In genomic region chr3:63861306-63861705, GRCh38 we compare ENCODE assay signal across 25 cellular contexts. TPM values are rescaled to one million over a fixed set of nuclear protein-coding genes. Genes with fewer than 3 reads are reported as not detected.
DNase-seq lines count a peak whose midpoint lies in the region; ATAC-seq, FAIRE-seq and TF ChIP-seq lines count a peak whose summit lies in the region.
"Had no signal": no experiment of that assay in that cellular context is flagged by ENCODE, and none has a peak within 500 bp of the region (broad histone marks: within the 10 kb centered on the region; RNA-seq: fewer than 3 reads in every experiment).

No MANE protein-coding gene starts in this region.

- TF ChIP-seq CTCF in HepG2 (CRISPR knock-in tag; IDR thresholded peaks at IDR 0.05), result no peak
- no peak for TF ChIP-seq CTCF in right lobe of liver (IDR thresholded peaks at IDR 0.05)

- 96% methylated on average over 5 of the region's 5 CpGs for WGBS in HepG2 (ENCODE audit: low lambda C conversion rate)
- WGBS in right lobe of liver (ENCODE audit: insufficient coverage, low coverage, low lambda C conversion rate, missing lambda C conversion rate), result 82% methylated on average over 5 of the region's 5 CpGs
- WGBS in iPS DF 6.9 (ENCODE audit: insufficient coverage, insufficient read length), result no CpG with 5 or more reads among the region's 5 CpGs

- peak overlapping the region; percentile 11 for H3K27ac Mint-ChIP-seq in stimulated activated memory B cell treated with anti-CD40 and anti-IgM and Interleukin-4, amounts not matched to agents 10 μg/mL and 1 μg/mL and 100 μg/mL, for 72 hours
- H3K27ac Mint-ChIP-seq: activated CD8-positive, alpha-beta T cell treated with anti-CD3 and anti-CD28 coated beads for 36 hours had no signal

- H3K36me3 ChIP-seq in HepG2 (replicated peaks in 1 of 2; ENCODE audit: control insufficient read depth in 1 of 2, insufficient read depth in 2 of 2, low read length in 2 of 2) (no peaks in the 10 kb centered on the region), right lobe of liver (no peaks in the 10 kb centered on the region), iPS DF 6.9 (ENCODE audit: control insufficient read depth, insufficient read depth, low read length) (no peaks in the 10 kb centered on the region)

- no peaks in the 10 kb centered on the region for H3K36me3 Mint-ChIP-seq in stimulated activated memory B cell treated with anti-CD40 and anti-IgM and Interleukin-4, amounts not matched to agents 10 μg/mL and 1 μg/mL and 100 μg/mL, for 72 hours

- H3K4me3 Mint-ChIP-seq in stimulated activated memory B cell treated with anti-CD40 and anti-IgM and Interleukin-4, amounts not matched to agents 10 μg/mL and 1 μg/mL and 100 μg/mL, for 72 hours, result no peak overlapping the region
- H3K4me3 Mint-ChIP-seq: effector memory CD8-positive, alpha-beta T cell had no signal

- no peak overlapping the region for H2AFZ ChIP-seq in HepG2 (ENCODE audit: low read length)

- no peaks in the 10 kb centered on the region for H3K27me3 Mint-ChIP-seq in stimulated activated memory B cell treated with anti-CD40 and anti-IgM and Interleukin-4, amounts not matched to agents 10 μg/mL and 1 μg/mL and 100 μg/mL, for 72 hours
- H3K27me3 Mint-ChIP-seq: activated CD8-positive, alpha-beta T cell treated with anti-CD3 and anti-CD28 coated beads for 36 hours; effector memory CD8-positive, alpha-beta T cell had no signal

- no peak overlapping the region for H3K27ac ChIP-seq in HepG2 (ENCODE audit: extremely low read length, insufficient read depth, low read length)
- no peak overlapping the region for H3K27ac ChIP-seq in right lobe of liver
- H3K27ac ChIP-seq in iPS DF 6.9 (ENCODE audit: low read length), result no peak overlapping the region
- H3K27ac ChIP-seq: C4-2B, VCaP had no signal

- H3K27me3 ChIP-seq in HepG2 (ENCODE audit: control insufficient read depth in 1 of 2, insufficient read depth in 2 of 2, low read length in 2 of 2) (no peaks in the 10 kb centered on the region; a peak in 1 of 5 replicates), right lobe of liver (no peaks in the 10 kb centered on the region), iPS DF 6.9 (ENCODE audit: control insufficient read depth, insufficient read depth, low read length) (no peaks in the 10 kb centered on the region)

- no peaks in the 10 kb centered on the region for H3K9me3 Mint-ChIP-seq in stimulated activated memory B cell treated with anti-CD40 and anti-IgM and Interleukin-4, amounts not matched to agents 10 μg/mL and 1 μg/mL and 100 μg/mL, for 72 hours
- H3K9me3 Mint-ChIP-seq: activated CD8-positive, alpha-beta T cell treated with anti-CD3 and anti-CD28 coated beads for 36 hours; activated T-cell treated with anti-CD3 and anti-CD28 coated beads, Interleukin-2, amount 50 U/mL, for 4 hours; effector memory CD8-positive, alpha-beta T cell had no signal

- no peak for TF ChIP-seq RAD21 in HepG2 (CRISPR knock-in tag; IDR thresholded peaks at IDR 0.05)

- TF ChIP-seq EP300 in HepG2 (IDR thresholded peaks at IDR 0.05; ENCODE audit: low read depth in 2 of 2, low read length in 2 of 2) (no peak), HepG2 (CRISPR knock-in tag; IDR thresholded peaks at IDR 0.05; ENCODE audit: borderline replicate concordance) (no peak)

- CTCF ChIA-PET in HepG2 (lab: Yijun Ruan, JAX; ENCODE audit: low intra/inter-chr PET ratio, low total read pairs), result no interaction called here

- in situ Hi-C loops in HepG2 (cut with HindIII; ENCODE audit: extremely low pct_ligation_motif_present, low pct_unique_long_range_greater_than_20kb), result loop anchor here (10.0 kb wide), 1 partner anchor 53 kb away; the partner anchor contains the start of gene SCAANT1

- H3K9ac ChIP-seq in HepG2 (ENCODE audit: insufficient read depth, low read depth, low read length), result no peak overlapping the region

- no peaks in the 10 kb centered on the region for H4K20me1 ChIP-seq in HepG2 (ENCODE audit: insufficient read depth, low read length)

- peaks cover 57% of the 10 kb centered on the region for H3K4me1 Mint-ChIP-seq in stimulated activated memory B cell treated with anti-CD40 and anti-IgM and Interleukin-4, amounts not matched to agents 10 μg/mL and 1 μg/mL and 100 μg/mL, for 72 hours

- BruUV-seq in HepG2 (replicated peaks; lab: Mats Ljungman, UMichigan), result no TSS peak

- H3K9me3 ChIP-seq in HepG2 (ENCODE audit: low read length) (no peaks in the 10 kb centered on the region), right lobe of liver (no peaks in the 10 kb centered on the region), iPS DF 6.9 (ENCODE audit: control insufficient read depth, insufficient read depth, low read length) (no peaks in the 10 kb centered on the region)
- H3K9me3 ChIP-seq: HAP-1 had no signal

- no peak for TF ChIP-seq POLR2A in HepG2 (IDR thresholded peaks at IDR 0.05; ENCODE audit: insufficient read depth in 1 of 2, low read depth in 2 of 2, low read length in 2 of 2)
- TF ChIP-seq POLR2A in right lobe of liver (IDR thresholded peaks at IDR 0.05), result no peak

- POLR2A ChIA-PET in HepG2 (lab: Yijun Ruan, JAX), result interaction anchor here (1.8 kb wide), 1 partner anchor 50 kb away, joined by 5 read pairs; no protein-coding TSS in a partner anchor

- no peak for DNase-seq in HepG2 (ENCODE audit: low spot score)
- no peak for DNase-seq in right lobe of liver
- peak; percentile 4 for DNase-seq in NCI-H69 (lab: John Stamatoyannopoulos, UW)
- DNase-seq in iPS DF 6.9 (ENCODE audit: low read depth, low spot score), result peak; percentile 22
- no peak for DNase-seq in left colon
- no peak for DNase-seq in SW480 (ENCODE audit: low spot score)
- no peak for DNase-seq in posterior vena cava (ENCODE audit: low spot score)
- DNase-seq: activated CD8-positive, alpha-beta T cell treated with anti-CD3 and anti-CD28 coated beads for 36 hours; activated T-cell treated with anti-CD3 and anti-CD28 coated beads, Interleukin-2, amount 50 U/mL, for 4 hours; effector memory CD8-positive, alpha-beta T cell; left ventricle myocardium superior; NCI-H1105 treated with DMSO at 0.1 percent for 48 hours; NCI-H2081 treated with DMSO at 0.1 percent for 48 hours; occipital lobe; stimulated activated CD4-positive, alpha-beta T cell treated with anti-CD3 and anti-CD28 coated beads, Interleukin-12 subunit alpha, Interleukin-12 subunit beta, amount 100 ng/mL, for 4 hours; T-helper 2 cell had no signal

- H3K4me3 ChIP-seq in HepG2 (replicated peaks in 1 of 3; ENCODE audit: insufficient read depth in 1 of 3, low read depth in 2 of 3, low read length in 3 of 3) (no peak overlapping the region), right lobe of liver (no peak overlapping the region), iPS DF 6.9 (ENCODE audit: low read length) (no peak overlapping the region)
- H3K4me3 ChIP-seq: HAP-1 had no signal

- ATAC-seq in HepG2 (no peak), right lobe of liver (no peak), left colon (no peak)
- no peak for ATAC-seq in stimulated activated memory B cell treated with anti-CD40 and anti-IgM and Interleukin-4, amounts not matched to agents 10 μg/mL and 1 μg/mL and 100 μg/mL, for 72 hours
- ATAC-seq: activated CD8-positive, alpha-beta T cell treated with anti-CD3 and anti-CD28 coated beads for 36 hours; activated T-cell treated with anti-CD3 and anti-CD28 coated beads, Interleukin-2, amount 50 U/mL, for 4 hours; effector memory CD8-positive, alpha-beta T cell; left ventricle myocardium superior had no signal

- 0 out of 2 replicates have a peak overlapping the region, but pooled peaks have one; percentile 91 for H3K4me2 ChIP-seq in HepG2 (ENCODE audit: low read depth, low read length)

- intact Hi-C loops in HepG2 (cut with micrococcal nuclease; ENCODE audit: unreplicated experiment) (no loop called here), right lobe of liver (cut with DNase I) (loop anchor here in 1 of 2 donors (10.0 kb wide), 1 partner anchor 133 kb away; no protein-coding TSS in a partner anchor), left colon (cut with DNase I, micrococcal nuclease) (no loop called here), posterior vena cava (cut with DNase I) (no loop called here)

- peaks cover 38% of the 10 kb centered on the region for H3K79me2 ChIP-seq in HepG2 (ENCODE audit: insufficient read depth, low read length)

- H3K4me1 ChIP-seq in HepG2 (ENCODE audit: insufficient read depth, low read length) (peaks cover 44% of the 10 kb centered on the region), right lobe of liver (peaks cover 0 to 13% (median 3%) of the 10 kb centered on the region in 4 donors), iPS DF 6.9 (ENCODE audit: control insufficient read depth, insufficient read depth, low read length) (peaks cover 4% of the 10 kb centered on the region; the same call in 1 of the 2 replicates)

- FAIRE-seq in HepG2 (lab: Jason Lieb, UNC), result no peak
- FAIRE-seq: GM12892 had no signal

RNA-seq across cellular contexts. Expression of gene THOC7, which starts 2.3 kb away (rescaled TPM):
- total RNA-seq in HepG2 (2016; rRNA removed; fragmentation: Illumina TruSeq; extraction: Trizol) (63.5 and 80.4 TPM in 2 replicates), right lobe of liver (10 to 100 TPM; 21.8 to 38.8 (median 28.7) TPM), left colon (10 to 100 TPM; 54.0 to 62.1 TPM), posterior vena cava (10 to 100 TPM; 69.7 to 74.3 TPM)
- 77.9 and 86.5 TPM in 2 replicates for total RNA-seq in HepG2 (2016; cell fraction: cytosol; rRNA removed; fragmentation: Illumina TruSeq; extraction: Trizol; ENCODE audit: low read depth)
- total RNA-seq in HepG2 (2016; cell fraction: insoluble cytoplasmic fraction; rRNA removed; fragmentation: Illumina TruSeq; extraction: Trizol), result 66.5 and 80.9 TPM in 2 replicates
- total RNA-seq in HepG2 (2016; cell fraction: membrane; rRNA removed; fragmentation: Illumina TruSeq; extraction: Trizol), result 75.0 and 86.4 TPM in 2 replicates
- total RNA-seq in HepG2 (2016; cell fraction: nucleus; rRNA removed; fragmentation: Illumina TruSeq; extraction: Trizol), result 27.4 and 28.6 TPM in 2 replicates
- 26.5 and 32.8 TPM in 2 replicates for polyA plus RNA-seq in HepG2 (2011; rRNA removed)
- 11.4 and 19.8 TPM in 2 replicates for polyA plus RNA-seq in HepG2 (2011; cell fraction: cytosol; rRNA removed)
- 4.0 and 6.9 TPM in 2 replicates for polyA plus RNA-seq in HepG2 (2011; cell fraction: nucleus; rRNA removed)
- 42.7 and 59.7 TPM in 2 replicates for polyA plus RNA-seq in HepG2 (2012)
- polyA plus RNA-seq in HepG2 (2016; cell fraction: cytosol; fragmentation: Illumina TruSeq; extraction: Trizol; ENCODE audit: low read depth), result 131 and 137 TPM in 2 replicates
- 111 and 112 TPM in 2 replicates for polyA plus RNA-seq in HepG2 (2016; cell fraction: insoluble cytoplasmic fraction; fragmentation: Illumina TruSeq; extraction: Trizol; ENCODE audit: low read depth)
- polyA plus RNA-seq in HepG2 (2016; cell fraction: membrane; fragmentation: Illumina TruSeq; extraction: Trizol; ENCODE audit: low read depth), result 110 and 112 TPM in 2 replicates
- 54.5 and 57.0 TPM in 2 replicates for polyA plus RNA-seq in HepG2 (2016; cell fraction: nucleus; fragmentation: Illumina TruSeq; extraction: Trizol; ENCODE audit: insufficient read depth, low read depth)
- 2.2 and 5.4 TPM in 2 replicates for polyA minus RNA-seq in HepG2 (2011; rRNA and poly(A)+ RNA removed; ENCODE audit: low replicate concordance)
- polyA minus RNA-seq in HepG2 (2011; cell fraction: cytosol; rRNA and poly(A)+ RNA removed), result 8.1 and 9.6 TPM in 2 replicates
- 7.1 and 10.6 TPM in 2 replicates for polyA minus RNA-seq in HepG2 (2011; cell fraction: nucleus; rRNA and poly(A)+ RNA removed)

RNA-seq across cellular contexts. Expression of gene ATXN7, which starts 2.4 kb away (rescaled TPM):
- total RNA-seq in HepG2 (2016; rRNA removed; fragmentation: Illumina TruSeq; extraction: Trizol) (5.4 and 13.8 TPM in 2 replicates), right lobe of liver (10 to 100 TPM; 14.6 to 18.6 (median 15.0) TPM), left colon (10 to 100 TPM; 32.4 to 45.9 TPM), posterior vena cava (10 to 100 TPM; 25.5 to 31.0 TPM)
- total RNA-seq in HepG2 (2016; cell fraction: cytosol; rRNA removed; fragmentation: Illumina TruSeq; extraction: Trizol; ENCODE audit: low read depth), result 6.8 and 8.0 TPM in 2 replicates
- 5.9 and 11.2 TPM in 2 replicates for total RNA-seq in HepG2 (2016; cell fraction: insoluble cytoplasmic fraction; rRNA removed; fragmentation: Illumina TruSeq; extraction: Trizol)
- 7.3 and 7.5 TPM in 2 replicates for total RNA-seq in HepG2 (2016; cell fraction: membrane; rRNA removed; fragmentation: Illumina TruSeq; extraction: Trizol)
- total RNA-seq in HepG2 (2016; cell fraction: nucleus; rRNA removed; fragmentation: Illumina TruSeq; extraction: Trizol), result 40.8 and 41.1 TPM in 2 replicates
- polyA plus RNA-seq in HepG2 (2011; rRNA removed), result 18.7 and 20.0 TPM in 2 replicates
- 7.6 and 8.5 TPM in 2 replicates for polyA plus RNA-seq in HepG2 (2011; cell fraction: cytosol; rRNA removed)
- polyA plus RNA-seq in HepG2 (2011; cell fraction: nucleus; rRNA removed), result 45.2 and 47.7 TPM in 2 replicates
- 6.4 and 9.3 TPM in 2 replicates for polyA plus RNA-seq in HepG2 (2012)
- 0.12 and 0.27 TPM in 2 replicates for polyA plus RNA-seq in HepG2 (2016; cell fraction: cytosol; fragmentation: Illumina TruSeq; extraction: Trizol; ENCODE audit: low read depth)
- polyA plus RNA-seq in HepG2 (2016; cell fraction: insoluble cytoplasmic fraction; fragmentation: Illumina TruSeq; extraction: Trizol; ENCODE audit: low read depth), result 3.3 TPM in 2 replicates
- 0.78 and 0.88 TPM in 2 replicates for polyA plus RNA-seq in HepG2 (2016; cell fraction: membrane; fragmentation: Illumina TruSeq; extraction: Trizol; ENCODE audit: low read depth)
- 12.8 and 18.3 TPM in 2 replicates for polyA plus RNA-seq in HepG2 (2016; cell fraction: nucleus; fragmentation: Illumina TruSeq; extraction: Trizol; ENCODE audit: insufficient read depth, low read depth)
- 71.6 and 73.2 TPM in 2 replicates for polyA minus RNA-seq in HepG2 (2011; rRNA and poly(A)+ RNA removed; ENCODE audit: low replicate concordance)
- polyA minus RNA-seq in HepG2 (2011; cell fraction: cytosol; rRNA and poly(A)+ RNA removed), result 12.0 and 13.4 TPM in 2 replicates
- 131 and 156 TPM in 2 replicates for polyA minus RNA-seq in HepG2 (2011; cell fraction: nucleus; rRNA and poly(A)+ RNA removed)

RNA-seq across cellular contexts. Expression of gene C3orf49, which starts 42.2 kb away (rescaled TPM):
- total RNA-seq in HepG2 (2016; rRNA removed; fragmentation: Illumina TruSeq; extraction: Trizol) (not detected in 2 replicates), right lobe of liver (not detected), left colon (not detected), posterior vena cava (not detected)
- total RNA-seq in HepG2 (2016; cell fraction: cytosol; rRNA removed; fragmentation: Illumina TruSeq; extraction: Trizol; ENCODE audit: low read depth), result not detected in 2 replicates
- not detected in 2 replicates for total RNA-seq in HepG2 (2016; cell fraction: insoluble cytoplasmic fraction; rRNA removed; fragmentation: Illumina TruSeq; extraction: Trizol)
- total RNA-seq in HepG2 (2016; cell fraction: membrane; rRNA removed; fragmentation: Illumina TruSeq; extraction: Trizol), result not detected in 2 replicates
- not detected in 2 replicates for total RNA-seq in HepG2 (2016; cell fraction: nucleus; rRNA removed; fragmentation: Illumina TruSeq; extraction: Trizol)
- not detected in 2 replicates for polyA plus RNA-seq in HepG2 (2011; rRNA removed)
- not detected in 2 replicates for polyA plus RNA-seq in HepG2 (2011; cell fraction: cytosol; rRNA removed)
- not detected in 2 replicates for polyA plus RNA-seq in HepG2 (2011; cell fraction: nucleus; rRNA removed)
- not detected in 2 replicates for polyA plus RNA-seq in HepG2 (2012)
- polyA plus RNA-seq in HepG2 (2016; cell fraction: cytosol; fragmentation: Illumina TruSeq; extraction: Trizol; ENCODE audit: low read depth), result not detected in 2 replicates
- not detected in 2 replicates for polyA plus RNA-seq in HepG2 (2016; cell fraction: insoluble cytoplasmic fraction; fragmentation: Illumina TruSeq; extraction: Trizol; ENCODE audit: low read depth)
- not detected in 2 replicates for polyA plus RNA-seq in HepG2 (2016; cell fraction: membrane; fragmentation: Illumina TruSeq; extraction: Trizol; ENCODE audit: low read depth)
- not detected in 2 replicates for polyA plus RNA-seq in HepG2 (2016; cell fraction: nucleus; fragmentation: Illumina TruSeq; extraction: Trizol; ENCODE audit: insufficient read depth, low read depth)
- polyA minus RNA-seq in HepG2 (2011; rRNA and poly(A)+ RNA removed; ENCODE audit: low replicate concordance), result not detected in 2 replicates
- not detected in 2 replicates for polyA minus RNA-seq in HepG2 (2011; cell fraction: cytosol; rRNA and poly(A)+ RNA removed)
- polyA minus RNA-seq in HepG2 (2011; cell fraction: nucleus; rRNA and poly(A)+ RNA removed), result not detected in 2 replicates
- total RNA-seq: activated CD8-positive, alpha-beta T cell treated with anti-CD3 and anti-CD28 coated beads for 36 hours; activated T-cell treated with anti-CD3 and anti-CD28 coated beads, Interleukin-2, amount 50 U/mL, for 4 hours; left ventricle myocardium superior; mucosa of gallbladder; occipital lobe; SK-MEL-5; temporal lobe had no signal

RNA-seq across cellular contexts. Expression of gene SCAANT1, which starts 50.9 kb away (rescaled TPM):
- total RNA-seq in HepG2 (2016; rRNA removed; fragmentation: Illumina TruSeq; extraction: Trizol) (not detected in 2 replicates), right lobe of liver (not detected), left colon (not detected), posterior vena cava (not detected)
- total RNA-seq in HepG2 (2016; cell fraction: cytosol; rRNA removed; fragmentation: Illumina TruSeq; extraction: Trizol; ENCODE audit: low read depth), result 3.1 TPM in 1 of 2 replicates, not detected in the other
- total RNA-seq in HepG2 (2016; cell fraction: insoluble cytoplasmic fraction; rRNA removed; fragmentation: Illumina TruSeq; extraction: Trizol), result 1.8 TPM in 1 of 2 replicates, not detected in the other
- not detected in 2 replicates for total RNA-seq in HepG2 (2016; cell fraction: membrane; rRNA removed; fragmentation: Illumina TruSeq; extraction: Trizol)
- total RNA-seq in HepG2 (2016; cell fraction: nucleus; rRNA removed; fragmentation: Illumina TruSeq; extraction: Trizol), result 3.8 TPM in 1 of 2 replicates, not detected in the other
- polyA plus RNA-seq in HepG2 (2011; rRNA removed), result not detected in 2 replicates
- polyA plus RNA-seq in HepG2 (2011; cell fraction: cytosol; rRNA removed), result not detected in 2 replicates
- polyA plus RNA-seq in HepG2 (2011; cell fraction: nucleus; rRNA removed), result not detected in 2 replicates
- polyA plus RNA-seq in HepG2 (2012), result 2.0 TPM in 1 of 2 replicates, not detected in the other
- polyA plus RNA-seq in HepG2 (2016; cell fraction: cytosol; fragmentation: Illumina TruSeq; extraction: Trizol; ENCODE audit: low read depth), result 1.5 TPM in 2 replicates
- not detected in 2 replicates for polyA plus RNA-seq in HepG2 (2016; cell fraction: insoluble cytoplasmic fraction; fragmentation: Illumina TruSeq; extraction: Trizol; ENCODE audit: low read depth)
- polyA plus RNA-seq in HepG2 (2016; cell fraction: membrane; fragmentation: Illumina TruSeq; extraction: Trizol; ENCODE audit: low read depth), result 1.5 TPM in 1 of 2 replicates, not detected in the other
- polyA plus RNA-seq in HepG2 (2016; cell fraction: nucleus; fragmentation: Illumina TruSeq; extraction: Trizol; ENCODE audit: insufficient read depth, low read depth), result not detected in 2 replicates
- polyA minus RNA-seq in HepG2 (2011; rRNA and poly(A)+ RNA removed; ENCODE audit: low replicate concordance), result not detected in 2 replicates
- not detected in 2 replicates for polyA minus RNA-seq in HepG2 (2011; cell fraction: cytosol; rRNA and poly(A)+ RNA removed)
- 4.4 and 7.8 TPM in 2 replicates for polyA minus RNA-seq in HepG2 (2011; cell fraction: nucleus; rRNA and poly(A)+ RNA removed)
- total RNA-seq: activated CD8-positive, alpha-beta T cell treated with anti-CD3 and anti-CD28 coated beads for 36 hours; activated T-cell treated with anti-CD3 and anti-CD28 coated beads, Interleukin-2, amount 50 U/mL, for 4 hours; left ventricle myocardium superior; mucosa of gallbladder; NCI-H460; occipital lobe; SK-MEL-5; temporal lobe had no signal

Comparison
In these comparisons a context has a peak if more than half of its experiments do, and no peak if none do; other contexts are left out.
1. DNase-seq: peak in NCI-H69 (single experiment) and iPS DF 6.9 (single experiment); none in HepG2 (single experiment), right lobe of liver (0 of 3), left colon (0 of 2), SW480 (single experiment) and posterior vena cava (single experiment).